Comparison of ENCODE assay signal across 35 cellular contexts in the genomic region with DNA sequence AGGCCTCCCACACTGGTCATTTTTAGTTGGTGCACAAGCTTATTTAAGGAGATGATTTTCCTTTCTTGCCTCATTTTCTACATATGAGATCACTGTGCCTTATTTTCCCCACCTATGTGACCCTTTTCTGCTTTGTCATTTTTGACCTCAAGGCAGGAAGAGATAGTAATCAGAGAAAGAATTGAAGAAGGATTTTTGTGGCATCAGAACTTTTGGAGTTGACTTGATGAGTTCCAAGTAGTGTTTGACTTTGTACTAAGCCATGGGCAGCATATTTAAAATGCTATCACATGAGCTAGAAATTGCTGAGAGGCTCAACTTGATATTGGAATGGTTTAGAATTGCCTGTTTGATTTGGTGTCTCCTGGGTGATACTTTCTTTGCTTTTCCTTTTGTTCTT.
"Had no signal": no experiment of that assay in that cellular context is flagged by ENCODE, and none has a peak within 500 bp of the region (broad histone marks: within the 10 kb centered on the region; RNA-seq: fewer than 3 reads in every experiment).

No MANE protein-coding gene starts in this region.

- H3K27me3 ChIP-seq: body of pancreas, brain microvascular endothelial cell, breast epithelium had no signal

- H3K36me3 ChIP-seq: brain microvascular endothelial cell, breast epithelium had no signal

- H3K4me1 Mint-ChIP-seq: activated B cell treated with CpG ODN at 0.5 μM for 24 hours; activated CD4-positive, alpha-beta T cell treated with anti-CD3 and anti-CD28 coated beads, Interleukin-2, amount 10 ng/mL, durations not matched to agents 24 days and 14 days; activated naive CD4-positive, alpha-beta T cell treated with anti-CD3 and anti-CD28 coated beads, Interleukin-2, amount 10 ng/mL, durations not matched to agents 7 days and 5 days; activated naive CD4-positive, alpha-beta T cell treated with anti-CD3 and anti-CD28 coated beads, Interleukin-2, amount 50 U/mL, for 24 hours; activated naive CD8-positive, alpha-beta T cell treated with anti-CD3 and anti-CD28 coated beads, Interleukin-2, amount 10 ng/mL, durations not matched to agents 7 days and 5 days; activated naive CD8-positive, alpha-beta T cell treated with anti-CD3 and anti-CD28 coated beads, Interleukin-2, amount 50 U/mL, for 24 hours; activated T-helper 17 cell treated with anti-CD3 and anti-CD28 coated beads, Interleukin-2, amount 50 U/mL, for 72 hours had no signal

- ATAC-seq: activated CD8-positive, alpha-beta T cell treated with anti-CD3 and anti-CD28 coated beads for 36 hours; activated naive CD8-positive, alpha-beta T cell treated with anti-CD3 and anti-CD28 coated beads, Interleukin-2, amount 50 U/mL, for 24 hours; activated T-cell treated with anti-CD3 and anti-CD28 coated beads, Interleukin-2, amount 50 U/mL, for 4 hours; activated T-cell treated with anti-CD3 and anti-CD28 coated beads, Interleukin-2, amount 50 U/mL, for 72 hours; activated T-helper 17 cell treated with anti-CD3 and anti-CD28 coated beads, Interleukin-2, amount 50 U/mL, for 72 hours; body of pancreas had no signal

- H3K27ac Mint-ChIP-seq: activated B cell treated with CpG ODN at 0.5 μM for 24 hours; activated CD4-positive, alpha-beta memory T cell treated with anti-CD3 and anti-CD28 coated beads for 36 hours; activated CD4-positive, alpha-beta T cell treated with anti-CD3 and anti-CD28 coated beads, Interleukin-2, amount 10 ng/mL, durations not matched to agents 24 days and 14 days; activated CD8-positive, alpha-beta T cell treated with anti-CD3 and anti-CD28 coated beads for 36 hours; activated naive CD4-positive, alpha-beta T cell treated with anti-CD3 and anti-CD28 coated beads, Interleukin-2, amount 10 ng/mL, durations not matched to agents 7 days and 5 days; activated naive CD4-positive, alpha-beta T cell treated with anti-CD3 and anti-CD28 coated beads, Interleukin-2, amount 50 U/mL, for 24 hours; activated naive CD8-positive, alpha-beta T cell; activated naive CD8-positive, alpha-beta T cell treated with anti-CD3 and anti-CD28 coated beads, Interleukin-2, amount 10 ng/mL, durations not matched to agents 7 days and 5 days; activated naive CD8-positive, alpha-beta T cell treated with anti-CD3 and anti-CD28 coated beads, Interleukin-2, amount 50 U/mL, for 24 hours; activated T-cell treated with anti-CD3 and anti-CD28 coated beads, Interleukin-2, amount 50 U/mL, for 72 hours; activated T-helper 1 cell treated with anti-CD3 and anti-CD28 coated beads, Interleukin-12 subunit alpha, Interleukin-12 subunit beta, Interleukin-2, Interleukin-4 antibody, amounts not matched to agents 30 ng/mL and 10 ng/mL and 1 ng/mL, durations not matched to agents 14 hours and 24 hours and 36 hours; activated T-helper 17 cell treated with anti-CD3 and anti-CD28 coated beads, Interleukin-2, amount 50 U/mL, for 72 hours; T-helper 1 cell treated with Interleukin-12 subunit alpha and Interleukin-12 subunit beta and Interleukin-4 antibody, amounts not matched to agents 30 μg/mL and 1 μg/mL, for 36 hours; T-helper 2 cell treated with Interferon-gamma antibody and Interleukin-4, amounts not matched to agents 5 μg/mL and 100 μg/mL, for 36 hours had no signal

- DNase-seq: activated B cell treated with CpG ODN at 0.5 μM for 24 hours; activated CD4-positive, alpha-beta memory T cell treated with anti-CD3 and anti-CD28 coated beads for 36 hours; activated CD4-positive, alpha-beta T cell treated with anti-CD3 and anti-CD28 coated beads for 4 hours; activated CD4-positive, alpha-beta T cell treated with anti-CD3 and anti-CD28 coated beads, Interleukin-2, amount 10 ng/mL, durations not matched to agents 24 days and 14 days; activated CD4-positive, alpha-beta T cell treated with anti-CD3 and anti-CD28 coated beads, Interleukin-2, amount 50 U/mL, for 1 hour; activated CD4-positive, alpha-beta T cell treated with anti-CD3 and anti-CD28 coated beads, Interleukin-2, amount 50 U/mL, for 4 hours; activated CD4-positive, CD25-positive, alpha-beta regulatory T cell treated with anti-CD3 and anti-CD28 coated beads, Interleukin-2, amount 50 U/mL, for 72 hours; activated CD8-positive, alpha-beta memory T cell treated with anti-CD3 and anti-CD28 coated beads, Interleukin-2, amount 50 U/mL, for 4 hours; activated CD8-positive, alpha-beta T cell treated with anti-CD3 and anti-CD28 coated beads for 36 hours; activated effector memory CD4-positive, alpha-beta T cell treated with anti-CD3 and anti-CD28 coated beads, Interleukin-2, amount 50 U/mL, for 16 hours; activated gamma-delta T cell treated with Interleukin-2 at 50 U/mL for 16 hours; activated naive CD4-positive, alpha-beta T cell; activated naive CD4-positive, alpha-beta T cell treated with anti-CD3 and anti-CD28 coated beads, Interleukin-2, amount 10 ng/mL, durations not matched to agents 7 days and 5 days; activated naive CD8-positive, alpha-beta T cell treated with anti-CD3 and anti-CD28 coated beads, Interleukin-2, amount 10 ng/mL, durations not matched to agents 7 days and 5 days; activated naive CD8-positive, alpha-beta T cell treated with anti-CD3 and anti-CD28 coated beads, Interleukin-2, amount 50 U/mL, for 24 hours; activated T-cell treated with anti-CD3 and anti-CD28 coated beads for 4 hours; activated T-cell treated with anti-CD3 and anti-CD28 coated beads, Interleukin-2, amount 50 U/mL, for 1 hour; activated T-cell treated with anti-CD3 and anti-CD28 coated beads, Interleukin-2, amount 50 U/mL, for 4 hours; activated T-cell treated with anti-CD3 and anti-CD28 coated beads, Interleukin-2, amount 50 U/mL, for 72 hours; amygdala; anterior cingulate cortex; body of pancreas; brain microvascular endothelial cell; central memory CD4-positive, alpha-beta T cell; T-helper 1 cell; T-helper 2 cell; T-helper 9 cell had no signal

- H3K9me3 ChIP-seq: body of pancreas, breast epithelium had no signal

- H3K27me3 Mint-ChIP-seq: activated B cell treated with CpG ODN at 0.5 μM for 24 hours; activated CD4-positive, alpha-beta memory T cell treated with anti-CD3 and anti-CD28 coated beads for 36 hours; activated CD4-positive, alpha-beta T cell treated with anti-CD3 and anti-CD28 coated beads, Interleukin-2, amount 10 ng/mL, durations not matched to agents 24 days and 14 days; activated naive CD4-positive, alpha-beta T cell treated with anti-CD3 and anti-CD28 coated beads, Interleukin-2, amount 10 ng/mL, durations not matched to agents 7 days and 5 days; activated naive CD4-positive, alpha-beta T cell treated with anti-CD3 and anti-CD28 coated beads, Interleukin-2, amount 50 U/mL, for 24 hours; activated naive CD8-positive, alpha-beta T cell treated with anti-CD3 and anti-CD28 coated beads, Interleukin-2, amount 50 U/mL, for 24 hours had no signal

- H3K9me3 Mint-ChIP-seq: activated CD4-positive, alpha-beta memory T cell treated with anti-CD3 and anti-CD28 coated beads for 36 hours; activated CD4-positive, alpha-beta T cell treated with anti-CD3 and anti-CD28 coated beads, Interleukin-2, amount 10 ng/mL, durations not matched to agents 24 days and 14 days; activated naive CD4-positive, alpha-beta T cell treated with anti-CD3 and anti-CD28 coated beads, Interleukin-2, amount 10 ng/mL, durations not matched to agents 7 days and 5 days; activated naive CD8-positive, alpha-beta T cell treated with anti-CD3 and anti-CD28 coated beads, Interleukin-2, amount 10 ng/mL, durations not matched to agents 7 days and 5 days; activated T-helper 1 cell treated with anti-CD3 and anti-CD28 coated beads, Interleukin-12 subunit alpha, Interleukin-12 subunit beta, Interleukin-2, Interleukin-4 antibody, amounts not matched to agents 30 ng/mL and 10 ng/mL and 1 ng/mL, durations not matched to agents 14 hours and 24 hours and 36 hours; activated T-helper 17 cell treated with anti-CD3 and anti-CD28 coated beads, Interleukin-2, amount 50 U/mL, for 72 hours; T-helper 1 cell treated with Interleukin-12 subunit alpha and Interleukin-12 subunit beta and Interleukin-4 antibody, amounts not matched to agents 30 μg/mL and 1 μg/mL, for 36 hours; T-helper 2 cell treated with Interferon-gamma antibody and Interleukin-4, amounts not matched to agents 5 μg/mL and 100 μg/mL, for 36 hours had no signal

- H3K36me3 Mint-ChIP-seq: activated CD4-positive, alpha-beta memory T cell treated with anti-CD3 and anti-CD28 coated beads for 36 hours; activated naive CD4-positive, alpha-beta T cell treated with anti-CD3 and anti-CD28 coated beads, Interleukin-2, amount 10 ng/mL, durations not matched to agents 7 days and 5 days; activated naive CD4-positive, alpha-beta T cell treated with anti-CD3 and anti-CD28 coated beads, Interleukin-2, amount 50 U/mL, for 24 hours; activated naive CD8-positive, alpha-beta T cell; activated naive CD8-positive, alpha-beta T cell treated with anti-CD3 and anti-CD28 coated beads, Interleukin-2, amount 10 ng/mL, durations not matched to agents 7 days and 5 days had no signal

- H3K27ac ChIP-seq: body of pancreas, brain microvascular endothelial cell, breast epithelium, VCaP had no signal

- H3K4me3 Mint-ChIP-seq: activated B cell treated with CpG ODN at 0.5 μM for 24 hours; activated CD4-positive, alpha-beta memory T cell treated with anti-CD3 and anti-CD28 coated beads for 36 hours; activated CD4-positive, alpha-beta T cell treated with anti-CD3 and anti-CD28 coated beads, Interleukin-2, amount 10 ng/mL, durations not matched to agents 24 days and 14 days; activated CD8-positive, alpha-beta T cell treated with anti-CD3 and anti-CD28 coated beads for 36 hours; activated naive CD4-positive, alpha-beta T cell treated with anti-CD3 and anti-CD28 coated beads, Interleukin-2, amount 10 ng/mL, durations not matched to agents 7 days and 5 days; activated naive CD4-positive, alpha-beta T cell treated with anti-CD3 and anti-CD28 coated beads, Interleukin-2, amount 50 U/mL, for 24 hours; activated naive CD8-positive, alpha-beta T cell; activated naive CD8-positive, alpha-beta T cell treated with anti-CD3 and anti-CD28 coated beads, Interleukin-2, amount 10 ng/mL, durations not matched to agents 7 days and 5 days; activated naive CD8-positive, alpha-beta T cell treated with anti-CD3 and anti-CD28 coated beads, Interleukin-2, amount 50 U/mL, for 24 hours; activated T-cell treated with anti-CD3 and anti-CD28 coated beads, Interleukin-2, amount 50 U/mL, for 4 hours; activated T-cell treated with anti-CD3 and anti-CD28 coated beads, Interleukin-2, amount 50 U/mL, for 72 hours; activated T-helper 1 cell treated with anti-CD3 and anti-CD28 coated beads, Interleukin-12 subunit alpha, Interleukin-12 subunit beta, Interleukin-2, Interleukin-4 antibody, amounts not matched to agents 30 ng/mL and 10 ng/mL and 1 ng/mL, durations not matched to agents 14 hours and 24 hours and 36 hours; activated T-helper 17 cell treated with anti-CD3 and anti-CD28 coated beads, Interleukin-2, amount 50 U/mL, for 72 hours; T-helper 1 cell treated with Interleukin-12 subunit alpha and Interleukin-12 subunit beta and Interleukin-4 antibody, amounts not matched to agents 30 μg/mL and 1 μg/mL, for 36 hours; T-helper 2 cell treated with Interferon-gamma antibody and Interleukin-4, amounts not matched to agents 5 μg/mL and 100 μg/mL, for 36 hours had no signal

- H3K4me3 ChIP-seq: body of pancreas, breast epithelium had no signal

- H3K4me1 ChIP-seq: body of pancreas, breast epithelium had no signal
